14 cellular contexts compared by ENCODE assay signal in genomic region chr11:67369801-67370284, GRCh38. TPM values are rescaled to one million over a fixed set of nuclear protein-coding genes. Genes with fewer than 3 reads are reported as not detected.
DNase-seq lines count a peak whose midpoint lies in the region; ATAC-seq and TF ChIP-seq lines count a peak whose summit lies in the region.
"Had no signal": no experiment of that assay in that cellular context is flagged by ENCODE, and none has a peak within 500 bp of the region (broad histone marks: within the 10 kb centered on the region; RNA-seq: fewer than 3 reads in every experiment).

No MANE protein-coding gene starts in this region.

- WGBS in transverse colon (ENCODE audit: low coverage in 1 of 2), 2 donors = 61 to 65% methylated on average over 7 to 12 of the region's 12 CpGs

- H3K4me1 Mint-ChIP-seq in activated naive CD4-positive, alpha-beta T cell treated with anti-CD3 and anti-CD28 coated beads for 36 hours (ENCODE audit: low read depth) = peaks cover 20% of the 10 kb centered on the region

- no peaks in the 10 kb centered on the region for H3K9me3 ChIP-seq in transverse colon
- H3K9me3 ChIP-seq in gastrocnemius medialis = no peaks in the 10 kb centered on the region

- intact Hi-C loops in transverse colon (cut with DNase I; ENCODE audit: low total_unique reads) = no loop called here
- intact Hi-C loops in activated naive CD4-positive, alpha-beta T cell treated with anti-CD3 and anti-CD28 coated beads for 36 hours (cut with micrococcal nuclease) = no loop called here
- intact Hi-C loops in gastrocnemius medialis (cut with DNase I; ENCODE audit: low total_unique reads) = no loop called here

- H3K27me3 ChIP-seq in transverse colon (no peaks in the 10 kb centered on the region), gastrocnemius medialis (peaks cover 19 to 40% (median 40%) of the 10 kb centered on the region in 3 donors)

- H3K27me3 Mint-ChIP-seq in activated naive CD4-positive, alpha-beta T cell treated with anti-CD3 and anti-CD28 coated beads for 36 hours (ENCODE audit: low read depth) = peaks cover 24% of the 10 kb centered on the region
- H3K27me3 Mint-ChIP-seq: activated naive CD8-positive, alpha-beta T cell had no signal

- no peak for TF ChIP-seq EP300 in transverse colon (IDR thresholded peaks at IDR 0.05; ENCODE audit: low read depth)

- H3K27ac Mint-ChIP-seq in activated naive CD4-positive, alpha-beta T cell treated with anti-CD3 and anti-CD28 coated beads for 36 hours = no peak overlapping the region
- H3K27ac Mint-ChIP-seq: activated naive CD8-positive, alpha-beta T cell had no signal

- H3K9me3 Mint-ChIP-seq in activated naive CD4-positive, alpha-beta T cell treated with anti-CD3 and anti-CD28 coated beads for 36 hours = no peaks in the 10 kb centered on the region
- H3K9me3 Mint-ChIP-seq: T-helper 2 cell treated with Interferon-gamma antibody and Interleukin-4, amounts not matched to agents 5 μg/mL and 100 μg/mL, for 36 hours had no signal

- peak overlapping the region; percentile 90 to 96 (median 95) for H3K27ac ChIP-seq in transverse colon
- H3K27ac ChIP-seq in gastrocnemius medialis = no peak overlapping the region
- H3K27ac ChIP-seq: 22Rv1 had no signal

- H3K4me3 Mint-ChIP-seq in activated naive CD4-positive, alpha-beta T cell treated with anti-CD3 and anti-CD28 coated beads for 36 hours = no peak overlapping the region
- H3K4me3 Mint-ChIP-seq: activated naive CD8-positive, alpha-beta T cell; T-helper 2 cell treated with Interferon-gamma antibody and Interleukin-4, amounts not matched to agents 5 μg/mL and 100 μg/mL, for 36 hours had no signal

- TF ChIP-seq CTCF in transverse colon (IDR thresholded peaks at IDR 0.05) (no peak), gastrocnemius medialis (IDR thresholded peaks at IDR 0.05 in 4 of 5, conservative IDR thresholded peaks at IDR 0.05 in 1 of 5) (no peak)

- no peak for ATAC-seq in gastrocnemius medialis

- H3K36me3 Mint-ChIP-seq in activated naive CD4-positive, alpha-beta T cell treated with anti-CD3 and anti-CD28 coated beads for 36 hours (ENCODE audit: low read depth) = no peaks in the 10 kb centered on the region
- H3K36me3 Mint-ChIP-seq: activated naive CD8-positive, alpha-beta T cell had no signal

- H3K4me3 ChIP-seq in transverse colon = no peak overlapping the region
- H3K4me3 ChIP-seq in gastrocnemius medialis = no peak overlapping the region

- TF ChIP-seq POLR2A in transverse colon (IDR thresholded peaks at IDR 0.05) = no peak
- TF ChIP-seq POLR2A in gastrocnemius medialis (IDR thresholded peaks at IDR 0.05) = no peak

- in situ Hi-C loops in transverse colon (cut with MboI; ENCODE audit: low pct_ligation_motif_present in 1 of 4, low pct_unique_long_range_greater_than_20kb in 1 of 4, low sequenced_read_pairs in 3 of 4) (no loop called here), gastrocnemius medialis (cut with MboI; ENCODE audit: low sequenced_read_pairs in 4 of 4) (no loop called here)

- H3K36me3 ChIP-seq in transverse colon (no peaks in the 10 kb centered on the region), gastrocnemius medialis (no peaks in the 10 kb centered on the region)

- CTCF ChIA-PET in activated naive CD4-positive, alpha-beta T cell treated with anti-CD3 and anti-CD28 coated beads for 36 hours (lab: Charles Lee) = interaction anchor here (0.6 to 19.4 kb wide), 5 partner anchors 8 to 390 kb away, joined by 3 to 636 read pairs (median 4); partner anchors contain the start of gene POLD4

- H3K4me1 ChIP-seq in transverse colon (peaks cover 26 to 78% (median 72%) of the 10 kb centered on the region in 4 donors), gastrocnemius medialis (peaks cover 8 to 13% of the 10 kb centered on the region in 2 donors)

- peak; percentile 29 for DNase-seq in DMS 273 (lab: John Stamatoyannopoulos, UW; ENCODE audit: unreplicated experiment)
- DNase-seq in DMS 273 treated with DMSO at 0.1 percent for 48 hours (lab: John Stamatoyannopoulos, UW) = no peak
- DNase-seq in astrocyte of the hippocampus (ENCODE audit: low read depth, low spot score) = peak; percentile 63
- DNase-seq in kidney tubule cell (ENCODE audit: low spot score) = peak; percentile 62
- DNase-seq in transverse colon = no peak
- no peak for DNase-seq in activated naive CD4-positive, alpha-beta T cell treated with anti-CD3 and anti-CD28 coated beads for 36 hours
- no peak for DNase-seq in gastrocnemius medialis
- DNase-seq in midbrain (lab: John Stamatoyannopoulos, UW) = no peak
- DNase-seq: NCI-H2029; stimulated activated CD4-positive, alpha-beta T cell treated with anti-CD3 and anti-CD28 coated beads, Interleukin-12 subunit alpha, Interleukin-12 subunit beta, amount 100 ng/mL, for 4 hours had no signal

RNA-seq across cellular contexts. Expression of gene CLCF1, which starts 3.6 kb away (rescaled TPM):
- 10 to 100 TPM in 1 of 4 donors, 1 to 10 TPM in 3; 1.8 to 46.4 (median 5.8) TPM for total RNA-seq in transverse colon
- not detected for total RNA-seq in activated naive CD4-positive, alpha-beta T cell treated with anti-CD3 and anti-CD28 coated beads for 36 hours
- 1 to 10 TPM in 2 of 4 donors, under 1 TPM in 2; 0.24 to 2.7 (median 0.91) TPM for total RNA-seq in gastrocnemius medialis

RNA-seq across cellular contexts. Expression of gene POLD4, which starts 16.5 kb away (rescaled TPM):
- 100 to 1,000 TPM; 261 to 372 (median 319) TPM for total RNA-seq in transverse colon
- total RNA-seq in activated naive CD4-positive, alpha-beta T cell treated with anti-CD3 and anti-CD28 coated beads for 36 hours = 10 to 100 TPM; 40.7 to 42.0 TPM
- 100 to 1,000 TPM in 2 of 4 donors, 10 to 100 TPM in 2; 57.4 to 115 (median 87.9) TPM for total RNA-seq in gastrocnemius medialis

RNA-seq across cellular contexts. Expression of gene RAD9A, which starts 21.9 kb away (rescaled TPM):
- 100 to 1,000 TPM in 2 of 4 donors, 10 to 100 TPM in 2; 37.8 to 470 (median 95.3) TPM for total RNA-seq in transverse colon
- 10 to 100 TPM; 29.5 to 30.7 TPM for total RNA-seq in activated naive CD4-positive, alpha-beta T cell treated with anti-CD3 and anti-CD28 coated beads for 36 hours
- total RNA-seq in gastrocnemius medialis = 10 to 100 TPM in 2 of 4 donors, 1 to 10 TPM in 2; 5.2 to 14.7 (median 7.7) TPM

RNA-seq across cellular contexts. Expression of gene PPP1CA, which starts 31.8 kb away (rescaled TPM):
- total RNA-seq in transverse colon (100 to 1,000 TPM in 3 of 4 donors, 10 to 100 TPM in 1; 83.0 to 251 (median 163) TPM), gastrocnemius medialis (100 to 1,000 TPM in 3 of 4 donors, 10 to 100 TPM in 1; 78.4 to 193 (median 124) TPM)
- total RNA-seq in activated naive CD4-positive, alpha-beta T cell treated with anti-CD3 and anti-CD28 coated beads for 36 hours = 100 to 1,000 TPM; 202 to 204 TPM

RNA-seq across cellular contexts. Expression of gene TBC1D10C, which starts 34.0 kb away (rescaled TPM):
- total RNA-seq in transverse colon (10 to 100 TPM in 2 of 4 donors, 1 to 10 TPM in 2; 1.2 to 17.2 (median 7.4) TPM), gastrocnemius medialis (under 1 TPM in 3 of 4 donors, not detected in 1; 0.44 to 0.78 (median 0.56) TPM)
- total RNA-seq in activated naive CD4-positive, alpha-beta T cell treated with anti-CD3 and anti-CD28 coated beads for 36 hours = 10 to 100 TPM; 73.7 to 81.4 TPM
- total RNA-seq: myocyte had no signal

Comparison
In these comparisons a context has a peak if more than half of its experiments do, and no peak if none do; other contexts are left out.
1. DNase-seq: peak in DMS 273 (single experiment), astrocyte of the hippocampus (single experiment) and kidney tubule cell (single experiment); none in DMS 273 treated with DMSO at 0.1 percent for 48 hours (single experiment), transverse colon (single experiment), activated naive CD4-positive, alpha-beta T cell treated with anti-CD3 and anti-CD28 coated beads for 36 hours (single experiment), gastrocnemius medialis (0 of 2) and midbrain (single experiment).
2. H3K27ac ChIP-seq: peak in transverse colon (4 of 4); none in gastrocnemius medialis (0 of 4).